In genomic region chr12:23197266-23197665, GRCh38 we compare ENCODE assay signal across 16 cellular contexts.
"Had no signal": no experiment of that assay in that cellular context is flagged by ENCODE, and none has a peak within 500 bp of the region (broad histone marks: within the 10 kb centered on the region; RNA-seq: fewer than 3 reads in every experiment).

No MANE protein-coding gene starts in this region.

- H3K4me1 Mint-ChIP-seq: stimulated activated naive CD8-positive, alpha-beta T cell treated with anti-CD3 and anti-CD28 coated beads, Interleukin-15, amount 100 ng/mL, for 72 hours had no signal

- DNase-seq: activated CD4-positive, alpha-beta T cell treated with anti-CD3 and anti-CD28 coated beads, Interleukin-2, amount 50 U/mL, for 4 hours; activated CD4-positive, CD25-positive, alpha-beta regulatory T cell treated with anti-CD3 and anti-CD28 coated beads, Interleukin-2, amount 50 U/mL, for 72 hours; activated gamma-delta T cell; activated T-cell treated with anti-CD3 and anti-CD28 coated beads, Interleukin-2, amount 50 U/mL, for 4 hours; amygdala; mesendoderm; retina; stimulated activated CD4-positive, alpha-beta T cell treated with anti-CD3 and anti-CD28 coated beads, Interleukin-4, amount 100 ng/mL, for 4 hours; stimulated activated naive CD8-positive, alpha-beta T cell treated with anti-CD3 and anti-CD28 coated beads, Interleukin-15, amount 100 ng/mL, for 72 hours; SW 1271 had no signal

- H3K27ac ChIP-seq: esophagus muscularis mucosa, skin epidermis, vagina had no signal

- H3K9me3 ChIP-seq: vagina had no signal

- H3K4me3 ChIP-seq: esophagus muscularis mucosa, skin epidermis, vagina had no signal

- H3K27me3 Mint-ChIP-seq: dendritic cell treated with granulocyte-macrophage colony-stimulating factor and Interleukin-4, amounts not matched to agents 40 ng/mL and 50 ng/mL, for 4 days; stimulated activated naive CD8-positive, alpha-beta T cell treated with anti-CD3 and anti-CD28 coated beads, Interleukin-15, amount 100 ng/mL, for 72 hours had no signal

- H3K4me1 ChIP-seq: esophagus muscularis mucosa, vagina had no signal

- H3K27ac Mint-ChIP-seq: activated naive CD8-positive, alpha-beta T cell; dendritic cell treated with granulocyte-macrophage colony-stimulating factor and Interleukin-4, amounts not matched to agents 40 ng/mL and 50 ng/mL, for 4 days; stimulated activated naive CD8-positive, alpha-beta T cell treated with anti-CD3 and anti-CD28 coated beads, Interleukin-15, amount 100 ng/mL, for 72 hours; T-helper 2 cell treated with Interferon-gamma antibody and Interleukin-4, amounts not matched to agents 5 μg/mL and 100 μg/mL, for 36 hours had no signal

- H3K36me3 Mint-ChIP-seq: activated naive CD8-positive, alpha-beta T cell had no signal

- H3K36me3 ChIP-seq: esophagus muscularis mucosa, vagina had no signal

- H3K27me3 ChIP-seq: esophagus muscularis mucosa, vagina had no signal

- H3K9me3 Mint-ChIP-seq: activated T-cell treated with anti-CD3 and anti-CD28 coated beads, Interleukin-2, amount 50 U/mL, for 4 hours; dendritic cell treated with granulocyte-macrophage colony-stimulating factor and Interleukin-4, amounts not matched to agents 40 ng/mL and 50 ng/mL, for 4 days had no signal

- ATAC-seq: activated T-cell treated with anti-CD3 and anti-CD28 coated beads, Interleukin-2, amount 50 U/mL, for 4 hours; stimulated activated naive CD8-positive, alpha-beta T cell treated with anti-CD3 and anti-CD28 coated beads, Interleukin-15, amount 100 ng/mL, for 72 hours had no signal

- H3K4me3 Mint-ChIP-seq: activated naive CD8-positive, alpha-beta T cell; activated T-cell treated with anti-CD3 and anti-CD28 coated beads, Interleukin-2, amount 50 U/mL, for 4 hours; dendritic cell treated with granulocyte-macrophage colony-stimulating factor and Interleukin-4, amounts not matched to agents 40 ng/mL and 50 ng/mL, for 4 days; stimulated activated naive CD8-positive, alpha-beta T cell treated with anti-CD3 and anti-CD28 coated beads, Interleukin-15, amount 100 ng/mL, for 72 hours; T-helper 2 cell treated with Interferon-gamma antibody and Interleukin-4, amounts not matched to agents 5 μg/mL and 100 μg/mL, for 36 hours had no signal
